Comparison of ENCODE assay signal across 9 cellular contexts in genomic region chrX:40845331-40845911, GRCh38.
DNase-seq lines count a peak whose midpoint lies in the region; ATAC-seq and TF ChIP-seq lines count a peak whose summit lies in the region.
"Had no signal": no experiment of that assay in that cellular context is flagged by ENCODE, and none has a peak within 500 bp of the region (broad histone marks: within the 10 kb centered on the region; RNA-seq: fewer than 3 reads in every experiment).

No MANE protein-coding gene starts in this region.

- H3K36me3 ChIP-seq in GM23248 (ENCODE audit: low read depth) (no peaks in the 10 kb centered on the region), left ventricle myocardium inferior (no peaks in the 10 kb centered on the region), upper lobe of right lung (no peaks in the 10 kb centered on the region)

- no peaks in the 10 kb centered on the region for H4K20me1 ChIP-seq in GM23248 (ENCODE audit: insufficient read depth)

- no peak for TF ChIP-seq CTCF in left ventricle myocardium inferior (IDR thresholded peaks at IDR 0.05; ENCODE audit: borderline replicate concordance)
- TF ChIP-seq CTCF in upper lobe of right lung (IDR thresholded peaks at IDR 0.05), result no peak

- H3F3A ChIP-seq in GM23248 (ENCODE audit: insufficient read depth), result peaks cover 12% of the 10 kb centered on the region

- intact Hi-C loops in left ventricle myocardium inferior (cut with micrococcal nuclease) (no loop called here), upper lobe of right lung (cut with DNase I) (no loop called here)

- H3K9me2 ChIP-seq in GM23248 (ENCODE audit: insufficient read depth), result no peaks in the 10 kb centered on the region

- peak overlapping the region; percentile 64 for H2AFZ ChIP-seq in GM23248

- in situ Hi-C loops in GM23248 (cut with MboI), result no loop called here

- H3K4me3 ChIP-seq in GM23248 (peak overlapping the region; percentile 49; the same call in 1 of the 2 replicates), left ventricle myocardium inferior (peak overlapping the region; percentile 21), upper lobe of right lung (no peak overlapping the region)

- no peak for TF ChIP-seq POLR2A in GM18505 (IDR thresholded peaks at IDR 0.05; ENCODE audit: borderline replicate concordance, extremely low read depth, insufficient read depth, insufficient read length)

- H3K9ac ChIP-seq in GM23248, result peak overlapping the region; percentile 71

- H3K27ac ChIP-seq in GM23248, result peak overlapping the region; percentile 96
- peak overlapping the region; percentile 44 for H3K27ac ChIP-seq in left ventricle myocardium inferior (replicated peaks)
- no peak overlapping the region for H3K27ac ChIP-seq in upper lobe of right lung

- H3K9me3 ChIP-seq in GM23248 (ENCODE audit: low read depth) (no peaks in the 10 kb centered on the region), left ventricle myocardium inferior (replicated peaks) (peaks cover 17% of the 10 kb centered on the region), upper lobe of right lung (no peaks in the 10 kb centered on the region)

- ATAC-seq in GM18505 (IDR thresholded peaks at IDR 0.05; ENCODE audit: unreplicated experiment), result no peak
- no peak for ATAC-seq in upper lobe of right lung
- no peak for ATAC-seq in HG03039 (IDR thresholded peaks at IDR 0.05; ENCODE audit: unreplicated experiment)

- 0 to 2% methylated on average over 4 to 5 of the region's 5 CpGs for WGBS in GM23248 (ENCODE audit: low coverage in 1 of 2, low lambda C conversion rate in 2 of 2, missing lambda C conversion rate in 2 of 2), 2 experiments

- peak overlapping the region; percentile 76 for H3K4me2 ChIP-seq in GM23248 (ENCODE audit: unreplicated experiment)

- DNase-seq in GM23248 (peak; percentile 94), amniotic stem cell (lab: John Stamatoyannopoulos, UW) (peak; percentile 56), left ventricle myocardium inferior (peak; percentile 16), renal cortical epithelial cell (ENCODE audit: low read depth) (peak; percentile 88), upper lobe of right lung (no peak)
- no peak for DNase-seq in activated CD4-positive, alpha-beta T cell treated with anti-CD3 and anti-CD28 coated beads, Interleukin-2, amount 50 U/mL, for 1 hour
- DNase-seq: activated CD4-positive, CD25-positive, alpha-beta regulatory T cell had no signal

- H3K27me3 ChIP-seq in GM23248 (replicated peaks; ENCODE audit: insufficient read depth) (no peaks in the 10 kb centered on the region), left ventricle myocardium inferior (ENCODE audit: low read depth) (no peaks in the 10 kb centered on the region), upper lobe of right lung (no peaks in the 10 kb centered on the region)

- H3K79me2 ChIP-seq in GM23248 (ENCODE audit: insufficient read depth), result no peaks in the 10 kb centered on the region

- H3K4me1 ChIP-seq in GM23248 (ENCODE audit: insufficient read depth), result peaks cover 19% of the 10 kb centered on the region
- no peaks in the 10 kb centered on the region for H3K4me1 ChIP-seq in left ventricle myocardium inferior
- no peaks in the 10 kb centered on the region for H3K4me1 ChIP-seq in upper lobe of right lung

Comparison
In these comparisons a context has a peak if more than half of its experiments do, and no peak if none do; other contexts are left out.
1. DNase-seq: peak in GM23248 (single experiment), amniotic stem cell (single experiment), left ventricle myocardium inferior (single experiment) and renal cortical epithelial cell (single experiment); none in upper lobe of right lung (single experiment) and activated CD4-positive, alpha-beta T cell treated with anti-CD3 and anti-CD28 coated beads, Interleukin-2, amount 50 U/mL, for 1 hour (single experiment).